ENCODE assay signal across 10 cellular contexts in genomic region chr14:38207830-38208815, GRCh38. TPM values are rescaled to one million over a fixed set of nuclear protein-coding genes. Genes with fewer than 3 reads are reported as not detected.
DNase-seq lines count a peak whose midpoint lies in the region; ATAC-seq and TF ChIP-seq lines count a peak whose summit lies in the region.
"Had no signal": no experiment of that assay in that cellular context is flagged by ENCODE, and none has a peak within 500 bp of the region (broad histone marks: within the 10 kb centered on the region; RNA-seq: fewer than 3 reads in every experiment).

Gene SSTR1, plus strand, starts transcription at chr14:38207904. Its CDS starts 1,486 bp downstream, at chr14:38209390.

- no peaks in the 10 kb centered on the region for H3K4me1 ChIP-seq in prostate gland (replicated peaks)

- no peak within 1 kb of the TSS for H3K27ac ChIP-seq in prostate gland

- TF ChIP-seq CTCF in fibroblast of pulmonary artery (IDR thresholded peaks at IDR 0.05; ENCODE audit: low read length, missing control alignments) (no peak), omental fat pad (IDR thresholded peaks at IDR 0.05) (no peak), GM20000 (IDR thresholded peaks at IDR 0.05; ENCODE audit: extremely low read depth, missing control alignments) (no peak), prostate gland (IDR thresholded peaks at IDR 0.05) (no peak)

- no peaks in the 10 kb centered on the region for H3K36me3 ChIP-seq in prostate gland

- H3K9me3 ChIP-seq in prostate gland: no peaks in the 10 kb centered on the region

- 2% methylated on average over 51 of the region's 51 CpGs for WGBS in prostate gland

- DNase-seq in COLO668 (lab: John Stamatoyannopoulos, UW; ENCODE audit: unreplicated experiment) (peak; percentile 82), NCI-H748 (lab: John Stamatoyannopoulos, UW; ENCODE audit: unreplicated experiment) (peak; percentile 75), fibroblast of pulmonary artery (ENCODE audit: low read depth) (peak; percentile 21), omental fat pad (ENCODE audit: low spot score) (no peak), GM20000 (ENCODE audit: low spot score) (no peak), CD1c-positive myeloid dendritic cell (ENCODE audit: extremely low spot score) (no peak), prostate gland (ENCODE audit: low spot score) (no peak)
- DNase-seq: NCI-H510A treated with DMSO at 0.1 percent for 48 hours; stimulated activated CD4-positive, alpha-beta T cell treated with anti-CD3 and anti-CD28 coated beads, Interleukin-4, amount 100 ng/mL, for 1 hour had no signal

- ATAC-seq in omental fat pad (ENCODE audit: low FRiP score) (peak; percentile 45), HG03280 (IDR thresholded peaks at IDR 0.05; ENCODE audit: unreplicated experiment) (no peak)

- peaks cover 8% of the 10 kb centered on the region for H3K27me3 ChIP-seq in prostate gland (replicated peaks; ENCODE audit: insufficient read depth)

- intact Hi-C loops in prostate gland (cut with DNase I): no loop called here

- peak within 1 kb of the TSS; percentile 63 for H3K4me3 ChIP-seq in fibroblast of pulmonary artery (replicated peaks; ENCODE audit: low read depth, low read length)
- peak within 1 kb of the TSS in 1 of 2 donors; percentile 24 for H3K4me3 ChIP-seq in prostate gland

- no peak for TF ChIP-seq POLR2A in prostate gland (IDR thresholded peaks at IDR 0.05)

RNA-seq across cellular contexts. Expression of gene SSTR1, which starts in this region (rescaled TPM):
- 1 to 10 TPM in 1 of 4 donors, under 1 TPM in 3; 0.19 to 1.4 (median 0.55) TPM for total RNA-seq in omental fat pad
- total RNA-seq in prostate gland: under 1 TPM; 0.23 to 0.80 TPM

Comparison
In these comparisons a context has a peak if more than half of its experiments do, and no peak if none do; other contexts are left out.
1. DNase-seq: peak in COLO668 (single experiment), NCI-H748 (single experiment) and fibroblast of pulmonary artery (single experiment); none in omental fat pad (single experiment), GM20000 (single experiment), CD1c-positive myeloid dendritic cell (single experiment) and prostate gland (single experiment).